8 cellular contexts compared by ENCODE assay signal in the genomic region with DNA sequence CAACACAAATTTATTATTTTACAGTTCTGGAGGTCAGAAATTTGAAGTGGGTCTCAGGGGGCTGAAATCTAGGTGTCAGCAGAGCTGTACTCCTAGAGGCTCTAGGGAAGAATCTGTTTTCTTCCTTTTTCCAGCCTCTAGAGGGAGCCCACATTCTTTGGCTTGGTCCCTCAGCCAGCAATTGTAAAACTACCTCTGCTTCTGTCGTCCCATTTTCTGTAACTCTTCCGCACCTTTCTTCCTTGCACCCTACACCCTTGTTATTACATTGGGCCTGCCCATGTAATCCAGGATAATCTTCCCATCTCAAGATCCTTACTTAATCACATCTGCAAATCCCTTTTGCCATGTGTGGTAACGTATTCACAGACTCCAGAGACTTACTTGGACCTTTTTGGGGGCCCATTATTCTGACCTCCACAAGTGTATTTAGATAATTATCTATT. TPM values are rescaled to one million over a fixed set of nuclear protein-coding genes. Genes with fewer than 3 reads are reported as not detected.
DNase-seq lines count a peak whose midpoint lies in the region; ATAC-seq and TF ChIP-seq lines count a peak whose summit lies in the region.

No MANE protein-coding gene starts in this region.

- 24 to 32% (median 30%) methylated on average over 3 of the region's 3 CpGs for WGBS in adrenal gland, 4 donors

- no peaks in the 10 kb centered on the region for H3K4me1 ChIP-seq in adrenal gland (replicated peaks in 1 of 2)
- peaks cover 0 to 6% of the 10 kb centered on the region in 2 donors for H3K4me1 ChIP-seq in right atrium auricular region

- H3K36me3 ChIP-seq in adrenal gland (replicated peaks in 1 of 2) = no peaks in the 10 kb centered on the region
- H3K36me3 ChIP-seq in right atrium auricular region = no peaks in the 10 kb centered on the region

- no peak for TF ChIP-seq POLR2A in adrenal gland (IDR thresholded peaks at IDR 0.05)

- H3K27ac ChIP-seq in adrenal gland = no peak overlapping the region
- no peak overlapping the region for H3K27ac ChIP-seq in right atrium auricular region

- DNase-seq in EH (ENCODE audit: low read depth) (peak; percentile 68), LNCaP clone FGC (ENCODE audit: low read depth) (peak; percentile 30), RKO (ENCODE audit: low spot score) (peak; percentile 70), adrenal gland (peak in 6 of 7 donors; percentile 38 to 60 (median 48)), right atrium auricular region (ENCODE audit: low spot score) (no peak), retinal pigment epithelial cell (ENCODE audit: low read depth) (no peak)

- ATAC-seq in HG03159 (IDR thresholded peaks at IDR 0.05; ENCODE audit: unreplicated experiment) (no peak), GM21367 (IDR thresholded peaks at IDR 0.05; ENCODE audit: unreplicated experiment) (no peak)

- H3K9me3 ChIP-seq in adrenal gland (replicated peaks in 1 of 3) = no peaks in the 10 kb centered on the region
- H3K9me3 ChIP-seq in right atrium auricular region = no peaks in the 10 kb centered on the region

- intact Hi-C loops in adrenal gland (cut with DNase I) = loop anchor here (2.0 to 5.0 kb wide), 2 partner anchors 63 to 65 kb away; no protein-coding TSS in a partner anchor

- TF ChIP-seq CTCF in LNCaP clone FGC (IDR thresholded peaks at IDR 0.05; ENCODE audit: control insufficient read depth, extremely low read depth, insufficient read depth) (peak; percentile 80), adrenal gland (IDR thresholded peaks at IDR 0.05) (peak; percentile 65 to 88 (median 82)), right atrium auricular region (IDR thresholded peaks at IDR 0.05) (peak; percentile 56 to 88), retinal pigment epithelial cell (conservative IDR thresholded peaks at IDR 0.05; ENCODE audit: low read depth, low read length) (peak; percentile 89)

- no peaks in the 10 kb centered on the region for H3K27me3 ChIP-seq in adrenal gland
- no peaks in the 10 kb centered on the region for H3K27me3 ChIP-seq in right atrium auricular region

- H3K4me3 ChIP-seq in LNCaP clone FGC (ENCODE audit: low read depth, low read length) = no peak overlapping the region
- H3K4me3 ChIP-seq in adrenal gland = no peak overlapping the region
- no peak overlapping the region for H3K4me3 ChIP-seq in right atrium auricular region
- H3K4me3 ChIP-seq in retinal pigment epithelial cell (ENCODE audit: low read length) = no peak overlapping the region

RNA-seq across cellular contexts. Expression of a gene that starts 24.8 kb away (rescaled TPM):
- total RNA-seq in adrenal gland (10 to 100 TPM; 20.2 to 36.4 (median 25.3) TPM), right atrium auricular region (10 to 100 TPM; 18.5 to 23.1 TPM)
- 10 to 100 TPM; 32.3 to 36.3 (median 34.9) TPM for polyA plus RNA-seq in adrenal gland

RNA-seq across cellular contexts. Expression of a gene that starts 59.6 kb away (rescaled TPM):
- total RNA-seq in adrenal gland (100 to 1,000 TPM in 5 of 8 donors, 10 to 100 TPM in 3; 66.7 to 463 (median 262) TPM), right atrium auricular region (100 to 1,000 TPM in 1 of 2 donors, 10 to 100 TPM in 1; 75.2 to 116 TPM)
- 100 to 1,000 TPM; 439 to 860 (median 798) TPM for polyA plus RNA-seq in adrenal gland

Comparison
In these comparisons a context has a peak if more than half of its experiments do, and no peak if none do; other contexts are left out.
1. DNase-seq: peak in EH (single experiment), LNCaP clone FGC (single experiment), RKO (single experiment) and adrenal gland (6 of 7); none in right atrium auricular region (single experiment) and retinal pigment epithelial cell (single experiment).
2. Peak in every context shown above with its lines, with median percentiles within 50 percentile points of each other: CTCF ChIP-seq.